Comparison of ENCODE assay signal across 8 cellular contexts in genomic region chr14:61761959-61762786, GRCh38. TPM values are rescaled to one million over a fixed set of nuclear protein-coding genes. Genes with fewer than 3 reads are reported as not detected.
DNase-seq lines count a peak whose midpoint lies in the region; ATAC-seq lines count a peak whose summit lies in the region.

TSS of gene SNAPC1 (plus strand) at chr14:61762420. CDS start at chr14:61762461, 41 bp downstream.

- peak within 1 kb of the TSS; percentile 94 for H3K4me3 Mint-ChIP-seq in dendritic cell treated with granulocyte-macrophage colony-stimulating factor and Interleukin-4, amounts not matched to agents 40 ng/mL and 50 ng/mL, for 4 days

- intact Hi-C loops in dendritic cell treated with granulocyte-macrophage colony-stimulating factor and Interleukin-4, amounts not matched to agents 40 ng/mL and 50 ng/mL, for 4 days (cut with micrococcal nuclease), result loop anchor here (1.0 kb wide), 1 partner anchor 11 kb away; no protein-coding TSS in a partner anchor

- peaks cover 45% of the 10 kb centered on the region for H3K4me1 Mint-ChIP-seq in dendritic cell treated with granulocyte-macrophage colony-stimulating factor and Interleukin-4, amounts not matched to agents 40 ng/mL and 50 ng/mL, for 4 days (ENCODE audit: low read depth)

- no peaks in the 10 kb centered on the region for H3K27me3 Mint-ChIP-seq in dendritic cell treated with granulocyte-macrophage colony-stimulating factor and Interleukin-4, amounts not matched to agents 40 ng/mL and 50 ng/mL, for 4 days

- ATAC-seq in GM19397 (IDR thresholded peaks at IDR 0.05; ENCODE audit: unreplicated experiment) (peak; percentile 100), HG03565 (IDR thresholded peaks at IDR 0.05; ENCODE audit: unreplicated experiment) (peak; percentile 96), left lobe of liver (peak; percentile 98)

- H3K36me3 Mint-ChIP-seq in dendritic cell treated with granulocyte-macrophage colony-stimulating factor and Interleukin-4, amounts not matched to agents 40 ng/mL and 50 ng/mL, for 4 days (ENCODE audit: low read depth), result peaks cover 11% of the 10 kb centered on the region

- DNase-seq in CD1c-positive myeloid dendritic cell (ENCODE audit: extremely low spot score) (peak; percentile 100), NCI-H748 treated with DMSO at 0.1 percent for 48 hours (lab: John Stamatoyannopoulos, UW) (peak; percentile 98), left lobe of liver (ENCODE audit: low spot score) (peak; percentile 98)
- peak; percentile 96 to 97 for DNase-seq in activated CD4-positive, alpha-beta T cell treated with anti-CD3 and anti-CD28 coated beads, Interleukin-2, amount 50 U/mL, for 4 hours
- peak; percentile 98 for DNase-seq in stimulated activated CD4-positive, alpha-beta T cell treated with anti-CD3 and anti-CD28 coated beads, Interleukin-2, amount 100 ng/mL, for 24 hours

- no peaks in the 10 kb centered on the region for H3K9me3 Mint-ChIP-seq in dendritic cell treated with granulocyte-macrophage colony-stimulating factor and Interleukin-4, amounts not matched to agents 40 ng/mL and 50 ng/mL, for 4 days

- H3K27ac Mint-ChIP-seq in dendritic cell treated with granulocyte-macrophage colony-stimulating factor and Interleukin-4, amounts not matched to agents 40 ng/mL and 50 ng/mL, for 4 days, result peak within 1 kb of the TSS; percentile 88

RNA-seq across cellular contexts. Expression of gene SNAPC1, which starts in this region (rescaled TPM):
- total RNA-seq in left lobe of liver, result 1.4 TPM

Comparison
In these comparisons a context has a peak if more than half of its experiments do, and no peak if none do; other contexts are left out.
1. Peak in every context shown above with its lines: DNase-seq and ATAC-seq.